ENCODE assay signal across 1 cellular context in genomic region chr17:48045270-48046001, GRCh38.
TF ChIP-seq lines count a peak whose summit lies in the region.

No MANE protein-coding gene starts in this region.

TF ChIP-seq in HepG2, 621 proteins besides CTCF, POLR2A, EP300 and RAD21:
- no peak for TF ChIP-seq ZNF253 (CRISPR knock-in tag; IDR thresholded peaks at IDR 0.05; ENCODE audit: borderline replicate concordance)
- TF ChIP-seq ZNF263 (CRISPR knock-in tag; IDR thresholded peaks at IDR 0.05) = peak; percentile 48
- no peak for TF ChIP-seq GATAD1 (CRISPR knock-in tag; IDR thresholded peaks at IDR 0.05)
